Comparison of ENCODE assay signal across 22 cellular contexts in the genomic region with DNA sequence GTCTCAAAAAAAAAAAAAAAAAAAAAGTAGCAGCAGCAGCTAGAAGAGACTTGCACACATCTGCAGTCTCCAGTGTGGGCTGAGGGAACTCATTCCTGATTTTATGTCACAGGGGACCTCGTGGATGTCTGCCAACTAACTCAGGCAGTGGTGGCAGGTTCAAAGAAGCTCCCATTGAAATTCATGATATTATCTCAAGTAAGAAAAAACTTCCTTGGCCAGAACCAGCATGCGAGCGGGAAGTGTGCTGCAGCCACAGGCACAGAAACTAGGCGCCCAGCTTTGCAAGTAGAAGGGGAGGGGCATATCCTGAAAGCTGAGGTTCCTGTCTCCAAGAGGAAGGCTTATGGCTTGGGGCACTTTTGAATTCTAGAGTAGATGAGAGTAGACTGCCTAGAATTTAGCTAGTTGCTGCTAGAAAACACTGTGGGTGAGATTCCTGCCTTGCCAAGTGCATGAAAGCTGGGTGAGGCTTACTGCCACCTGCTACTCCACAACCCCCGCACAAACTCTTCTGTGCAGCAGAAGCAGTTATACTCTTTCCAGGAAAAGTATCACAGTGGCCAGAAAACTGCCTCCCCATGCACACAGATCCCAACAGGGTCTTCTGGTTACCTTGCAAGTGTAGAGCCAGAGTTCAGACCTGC.
"Had no signal": no experiment of that assay in that cellular context is flagged by ENCODE, and none has a peak within 500 bp of the region (broad histone marks: within the 10 kb centered on the region; RNA-seq: fewer than 3 reads in every experiment).

No MANE protein-coding gene starts in this region.

- DNase-seq: activated CD4-positive, alpha-beta T cell treated with anti-CD3 and anti-CD28 coated beads for 48 hours; activated CD4-positive, alpha-beta T cell treated with anti-CD3 and anti-CD28 coated beads, Interleukin-2, amount 50 U/mL, for 48 hours; activated CD8-positive, alpha-beta memory T cell treated with anti-CD3 and anti-CD28 coated beads for 24 hours; activated effector memory CD4-positive, alpha-beta T cell treated with Interleukin-2 at 50 U/mL for 16 hours; activated naive CD4-positive, alpha-beta T cell treated with Interleukin-2 at 50 U/mL for 16 hours; effector memory CD4-positive, alpha-beta T cell; gastrocnemius medialis; glutamatergic neuron; stimulated activated CD4-positive, alpha-beta T cell treated with anti-CD3 and anti-CD28 coated beads, Interleukin-15, amount 100 ng/mL, for 24 hours; stimulated activated CD4-positive, alpha-beta T cell treated with anti-CD3 and anti-CD28 coated beads, Interleukin-2, amount 100 ng/mL, for 24 hours; stimulated activated naive B cell treated with anti-CD40 and anti-IgM and Interleukin-4, amounts not matched to agents 10 μg/mL and 1 μg/mL and 100 μg/mL, for 72 hours; stomach; T-helper 17 cell; T1000; tibial artery; upper lobe of right lung; WERI-Rb-1 had no signal

- H3K4me3 ChIP-seq: gastrocnemius medialis, lung, smooth muscle cell, stomach, suprapubic skin, tibial artery, upper lobe of right lung had no signal

- H3K27me3 ChIP-seq: gastrocnemius medialis, stomach, suprapubic skin, tibial artery, upper lobe of right lung had no signal

- H3K27ac ChIP-seq: gastrocnemius medialis, stomach, suprapubic skin, tibial artery, upper lobe of right lung, WERI-Rb-1 had no signal

- H3K9me3 ChIP-seq: gastrocnemius medialis, suprapubic skin, tibial artery, upper lobe of right lung had no signal

- H3K36me3 ChIP-seq: gastrocnemius medialis, stomach, suprapubic skin, tibial artery, upper lobe of right lung, WERI-Rb-1 had no signal

- H3K4me2 ChIP-seq: smooth muscle cell had no signal

- H3K4me1 ChIP-seq: stomach, suprapubic skin, tibial artery, upper lobe of right lung had no signal

- ATAC-seq: activated CD4-positive, CD25-positive, alpha-beta regulatory T cell treated with anti-CD3 and anti-CD28 coated beads, Interleukin-2, amount 50 U/mL, for 24 hours; gastrocnemius medialis; left lobe of liver; stimulated activated naive B cell treated with anti-CD40 and anti-IgM and Interleukin-4, amounts not matched to agents 10 μg/mL and 1 μg/mL and 100 μg/mL, for 72 hours; T-helper 17 cell; upper lobe of right lung had no signal
